In genomic region chr3:156668073-156668763, GRCh38 we compare ENCODE assay signal across 13 cellular contexts. TPM values are rescaled to one million over a fixed set of nuclear protein-coding genes. Genes with fewer than 3 reads are reported as not detected.
DNase-seq lines count a peak whose midpoint lies in the region; ATAC-seq, FAIRE-seq and TF ChIP-seq lines count a peak whose summit lies in the region.
"Had no signal": no experiment of that assay in that cellular context is flagged by ENCODE, and none has a peak within 500 bp of the region (broad histone marks: within the 10 kb centered on the region; RNA-seq: fewer than 3 reads in every experiment).

No MANE protein-coding gene starts in this region.

- H3K36me3 Mint-ChIP-seq in activated CD4-positive, alpha-beta memory T cell treated with anti-CD3 and anti-CD28 coated beads for 36 hours = no peaks in the 10 kb centered on the region
- no peaks in the 10 kb centered on the region for H3K36me3 Mint-ChIP-seq in progenitor cell of endocrine pancreas (ENCODE audit: insufficient read depth)
- H3K36me3 Mint-ChIP-seq: type B pancreatic cell had no signal

- H3K9me3 ChIP-seq in HepG2 (ENCODE audit: low read length) = no peaks in the 10 kb centered on the region
- H3K9me3 ChIP-seq: esophagus muscularis mucosa had no signal

- H3K4me1 ChIP-seq in HepG2 (ENCODE audit: insufficient read depth, low read length) = peaks cover 14% of the 10 kb centered on the region
- H3K4me1 ChIP-seq: esophagus muscularis mucosa had no signal

- FAIRE-seq in HepG2 (lab: Jason Lieb, UNC) = no peak

- DNase-seq in DMS79 treated with DMSO at 0.1 percent for 48 hours (lab: John Stamatoyannopoulos, UW) (peak; percentile 15), DMS79 (lab: John Stamatoyannopoulos, UW) (no peak), HepG2 (ENCODE audit: low spot score) (no peak), pons (ENCODE audit: low spot score) (no peak), NCI-H2107 treated with DMSO at 0.1 percent for 48 hours (lab: John Stamatoyannopoulos, UW; ENCODE audit: unreplicated experiment) (no peak), progenitor cell of endocrine pancreas (ENCODE audit: low spot score, unreplicated experiment) (no peak)
- DNase-seq in activated CD4-positive, alpha-beta memory T cell treated with anti-CD3 and anti-CD28 coated beads for 36 hours = no peak
- DNase-seq: 8988T; amniotic stem cell; stimulated activated CD4-positive, alpha-beta T cell treated with anti-CD3 and anti-CD28 coated beads, Interleukin-1b, Interleukin-23, amount 100 ng/mL, for 48 hours had no signal

- no peak overlapping the region for H2AFZ ChIP-seq in HepG2 (ENCODE audit: low read length)

- BruUV-seq in HepG2 (replicated peaks; lab: Mats Ljungman, UMichigan) = no TSS peak

- H3K27me3 ChIP-seq in HepG2 (ENCODE audit: control insufficient read depth in 1 of 2, insufficient read depth in 2 of 2, low read length in 2 of 2) = no peaks in the 10 kb centered on the region
- H3K27me3 ChIP-seq: esophagus muscularis mucosa had no signal

- intact Hi-C loops in activated CD4-positive, alpha-beta memory T cell treated with anti-CD3 and anti-CD28 coated beads for 36 hours (cut with micrococcal nuclease) = no loop called here
- intact Hi-C loops in HepG2 (cut with micrococcal nuclease; ENCODE audit: unreplicated experiment) = no loop called here

- TF ChIP-seq EP300 in HepG2 (IDR thresholded peaks at IDR 0.05; ENCODE audit: low read depth in 2 of 2, low read length in 2 of 2) (no peak), HepG2 (CRISPR knock-in tag; IDR thresholded peaks at IDR 0.05; ENCODE audit: borderline replicate concordance) (no peak)

- H3K4me2 ChIP-seq in HepG2 (ENCODE audit: low read depth, low read length) = peak overlapping the region; percentile 27; the same call in 1 of the 2 replicates

- H3K79me2 ChIP-seq in HepG2 (ENCODE audit: insufficient read depth, low read length) = no peaks in the 10 kb centered on the region

- CTCF ChIA-PET in activated CD4-positive, alpha-beta memory T cell treated with anti-CD3 and anti-CD28 coated beads for 36 hours (lab: Charles Lee) = no interaction called here
- CTCF ChIA-PET in HepG2 (lab: Yijun Ruan, JAX; ENCODE audit: low intra/inter-chr PET ratio, low total read pairs) = no interaction called here

- TF ChIP-seq CTCF in HepG2 (CRISPR knock-in tag; IDR thresholded peaks at IDR 0.05) = no peak
- no peak for TF ChIP-seq CTCF in progenitor cell of endocrine pancreas (IDR thresholded peaks at IDR 0.05; ENCODE audit: unreplicated experiment)

- no peak overlapping the region for H3K27ac ChIP-seq in HepG2 (ENCODE audit: extremely low read length, insufficient read depth, low read length)
- H3K27ac ChIP-seq: esophagus muscularis mucosa had no signal

- no peaks in the 10 kb centered on the region for H3K36me3 ChIP-seq in HepG2 (replicated peaks in 1 of 2; ENCODE audit: control insufficient read depth in 1 of 2, insufficient read depth in 2 of 2, low read length in 2 of 2)
- H3K36me3 ChIP-seq: esophagus muscularis mucosa had no signal

- in situ Hi-C loops in HepG2 (cut with HindIII; ENCODE audit: extremely low pct_ligation_motif_present, low pct_unique_long_range_greater_than_20kb) = no loop called here

- 0% methylated on average over 4 of the region's 4 CpGs for WGBS in HepG2 (ENCODE audit: low lambda C conversion rate)

- peak; percentile 27 for ATAC-seq in HG03280 (IDR thresholded peaks at IDR 0.05; ENCODE audit: unreplicated experiment)
- ATAC-seq in HepG2 = no peak

- H3K4me3 Mint-ChIP-seq in activated CD4-positive, alpha-beta memory T cell treated with anti-CD3 and anti-CD28 coated beads for 36 hours = no peak overlapping the region
- no peak overlapping the region for H3K4me3 Mint-ChIP-seq in progenitor cell of endocrine pancreas (ENCODE audit: low read depth)
- H3K4me3 Mint-ChIP-seq: type B pancreatic cell had no signal

- H3K9me3 Mint-ChIP-seq in activated CD4-positive, alpha-beta memory T cell treated with anti-CD3 and anti-CD28 coated beads for 36 hours = no peaks in the 10 kb centered on the region
- no peaks in the 10 kb centered on the region for H3K9me3 Mint-ChIP-seq in progenitor cell of endocrine pancreas (ENCODE audit: low read depth)

- no peak for TF ChIP-seq RAD21 in HepG2 (CRISPR knock-in tag; IDR thresholded peaks at IDR 0.05)

- H3K9ac ChIP-seq in HepG2 (ENCODE audit: insufficient read depth, low read depth, low read length) = no peak overlapping the region

- no peak overlapping the region for H3K4me3 ChIP-seq in HepG2 (replicated peaks in 1 of 3; ENCODE audit: insufficient read depth in 1 of 3, low read depth in 2 of 3, low read length in 3 of 3)
- H3K4me3 ChIP-seq: esophagus muscularis mucosa had no signal

- H3K27me3 Mint-ChIP-seq in activated CD4-positive, alpha-beta memory T cell treated with anti-CD3 and anti-CD28 coated beads for 36 hours = no peaks in the 10 kb centered on the region
- no peaks in the 10 kb centered on the region for H3K27me3 Mint-ChIP-seq in progenitor cell of endocrine pancreas
- H3K27me3 Mint-ChIP-seq: type B pancreatic cell had no signal

- peaks cover 50% of the 10 kb centered on the region for H3K4me1 Mint-ChIP-seq in activated CD4-positive, alpha-beta memory T cell treated with anti-CD3 and anti-CD28 coated beads for 36 hours (ENCODE audit: low read depth)
- peaks cover 12% of the 10 kb centered on the region for H3K4me1 Mint-ChIP-seq in progenitor cell of endocrine pancreas (ENCODE audit: low read depth)

- peak overlapping the region; percentile 24 for H3K27ac Mint-ChIP-seq in activated CD4-positive, alpha-beta memory T cell treated with anti-CD3 and anti-CD28 coated beads for 36 hours
- no peak overlapping the region for H3K27ac Mint-ChIP-seq in progenitor cell of endocrine pancreas
- H3K27ac Mint-ChIP-seq: type B pancreatic cell had no signal

- POLR2A ChIA-PET in activated CD4-positive, alpha-beta memory T cell treated with anti-CD3 and anti-CD28 coated beads for 36 hours (lab: Charles Lee) = no interaction called here
- POLR2A ChIA-PET in HepG2 (lab: Yijun Ruan, JAX) = no interaction called here

- no peaks in the 10 kb centered on the region for H4K20me1 ChIP-seq in HepG2 (ENCODE audit: insufficient read depth, low read length)

- no peak for TF ChIP-seq POLR2A in HepG2 (IDR thresholded peaks at IDR 0.05; ENCODE audit: insufficient read depth in 1 of 2, low read depth in 2 of 2, low read length in 2 of 2)

TF ChIP-seq in HepG2, 621 proteins besides CTCF, POLR2A, EP300 and RAD21 (continues in another document):
- no peak for TF ChIP-seq ATAD3A (CRISPR knock-in tag; IDR thresholded peaks at IDR 0.05)
- no peak for TF ChIP-seq ZFY (CRISPR knock-in tag; IDR thresholded peaks at IDR 0.05)
- TF ChIP-seq SIN3A (IDR thresholded peaks at IDR 0.05; ENCODE audit: borderline replicate concordance, low read depth, low read length) = no peak
- TF ChIP-seq CENPT (CRISPR knock-in tag; IDR thresholded peaks at IDR 0.05; ENCODE audit: low read depth) = no peak
- TF ChIP-seq, protein P1, sequence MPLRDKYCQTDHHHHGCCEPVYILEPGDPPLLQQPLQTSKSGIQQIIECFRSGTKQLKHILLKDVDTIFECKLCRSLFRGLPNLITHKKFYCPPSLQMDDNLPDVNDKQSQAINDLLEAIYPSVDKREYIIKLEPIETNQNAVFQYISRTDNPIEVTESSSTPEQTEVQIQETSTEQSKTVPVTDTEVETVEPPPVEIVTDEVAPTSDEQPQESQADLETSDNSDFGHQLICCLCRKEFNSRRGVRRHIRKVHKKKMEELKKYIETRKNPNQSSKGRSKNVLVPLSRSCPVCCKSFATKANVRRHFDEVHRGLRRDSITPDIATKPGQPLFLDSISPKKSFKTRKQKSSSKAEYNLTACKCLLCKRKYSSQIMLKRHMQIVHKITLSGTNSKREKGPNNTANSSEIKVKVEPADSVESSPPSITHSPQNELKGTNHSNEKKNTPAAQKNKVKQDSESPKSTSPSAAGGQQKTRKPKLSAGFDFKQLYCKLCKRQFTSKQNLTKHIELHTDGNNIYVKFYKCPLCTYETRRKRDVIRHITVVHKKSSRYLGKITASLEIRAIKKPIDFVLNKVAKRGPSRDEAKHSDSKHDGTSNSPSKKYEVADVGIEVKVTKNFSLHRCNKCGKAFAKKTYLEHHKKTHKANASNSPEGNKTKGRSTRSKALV (CRISPR knock-in tag; IDR thresholded peaks at IDR 0.05) = no peak

RNA-seq across cellular contexts. Expression of gene TIPARP, which starts 6.2 kb away (rescaled TPM):
- total RNA-seq in activated CD4-positive, alpha-beta memory T cell treated with anti-CD3 and anti-CD28 coated beads for 36 hours = 10 to 100 TPM; 15.7 to 17.7 TPM
- total RNA-seq in HepG2 (2016; rRNA removed; fragmentation: Illumina TruSeq; extraction: Trizol) = 19.7 and 25.4 TPM in 2 replicates
- 4.3 and 4.5 TPM in 2 replicates for total RNA-seq in HepG2 (2016; cell fraction: cytosol; rRNA removed; fragmentation: Illumina TruSeq; extraction: Trizol; ENCODE audit: low read depth)
- 19.9 and 26.0 TPM in 2 replicates for total RNA-seq in HepG2 (2016; cell fraction: insoluble cytoplasmic fraction; rRNA removed; fragmentation: Illumina TruSeq; extraction: Trizol)
- 10.5 and 12.3 TPM in 2 replicates for total RNA-seq in HepG2 (2016; cell fraction: membrane; rRNA removed; fragmentation: Illumina TruSeq; extraction: Trizol)
- total RNA-seq in HepG2 (2016; cell fraction: nucleus; rRNA removed; fragmentation: Illumina TruSeq; extraction: Trizol) = 22.2 and 24.2 TPM in 2 replicates
- 6.6 and 7.3 TPM in 2 replicates for polyA plus RNA-seq in HepG2 (2011; rRNA removed)
- polyA plus RNA-seq in HepG2 (2011; cell fraction: cytosol; rRNA removed) = 2.1 and 4.5 TPM in 2 replicates
- 3.6 and 4.6 TPM in 2 replicates for polyA plus RNA-seq in HepG2 (2011; cell fraction: nucleus; rRNA removed)
- 10.5 and 10.6 TPM in 2 replicates for polyA plus RNA-seq in HepG2 (2012)
- 0.74 and 0.79 TPM in 2 replicates for polyA plus RNA-seq in HepG2 (2016; cell fraction: cytosol; fragmentation: Illumina TruSeq; extraction: Trizol; ENCODE audit: low read depth)
- polyA plus RNA-seq in HepG2 (2016; cell fraction: insoluble cytoplasmic fraction; fragmentation: Illumina TruSeq; extraction: Trizol; ENCODE audit: low read depth) = 14.7 and 18.3 TPM in 2 replicates
- polyA plus RNA-seq in HepG2 (2016; cell fraction: membrane; fragmentation: Illumina TruSeq; extraction: Trizol; ENCODE audit: low read depth) = 2.9 and 3.6 TPM in 2 replicates
- 11.9 and 13.5 TPM in 2 replicates for polyA plus RNA-seq in HepG2 (2016; cell fraction: nucleus; fragmentation: Illumina TruSeq; extraction: Trizol; ENCODE audit: insufficient read depth, low read depth)
- 4.9 and 12.3 TPM in 2 replicates for polyA minus RNA-seq in HepG2 (2011; rRNA and poly(A)+ RNA removed; ENCODE audit: low replicate concordance)
- polyA minus RNA-seq in HepG2 (2011; cell fraction: cytosol; rRNA and poly(A)+ RNA removed) = 6.4 and 8.5 TPM in 2 replicates
- 33.6 and 42.5 TPM in 2 replicates for polyA minus RNA-seq in HepG2 (2011; cell fraction: nucleus; rRNA and poly(A)+ RNA removed)
- total RNA-seq in progenitor cell of endocrine pancreas = 32.1 and 38.6 TPM in 2 replicates
